In genomic region chr10:665579-666091, GRCh38 we compare ENCODE assay signal across 15 cellular contexts. TPM values are rescaled to one million over a fixed set of nuclear protein-coding genes. Genes with fewer than 3 reads are reported as not detected.
DNase-seq lines count a peak whose midpoint lies in the region; ATAC-seq and TF ChIP-seq lines count a peak whose summit lies in the region.
"Had no signal": no experiment of that assay in that cellular context is flagged by ENCODE, and none has a peak within 500 bp of the region (broad histone marks: within the 10 kb centered on the region; RNA-seq: fewer than 3 reads in every experiment).

No MANE protein-coding gene starts in this region.

- no peaks in the 10 kb centered on the region for H3K27me3 ChIP-seq in muscle layer of colon (ENCODE audit: control insufficient read depth in 1 of 2, insufficient read depth in 2 of 2, low read length in 2 of 2)
- no peaks in the 10 kb centered on the region for H3K27me3 ChIP-seq in uterus
- H3K27me3 ChIP-seq in CD4-positive, alpha-beta memory T cell (ENCODE audit: insufficient read depth, low read length), result no peaks in the 10 kb centered on the region

- POLR2A ChIA-PET in CD4-positive, alpha-beta memory T cell (lab: Charles Lee; ENCODE audit: partially characterized antibody), result no interaction called here

- TF ChIP-seq POLR2A in uterus (IDR thresholded peaks at IDR 0.05), result no peak

- H3K4me3 Mint-ChIP-seq in CD4-positive, alpha-beta memory T cell, result no peak overlapping the region
- H3K4me3 Mint-ChIP-seq in effector memory CD8-positive, alpha-beta T cell, result no peak overlapping the region
- H3K4me3 Mint-ChIP-seq: activated naive CD4-positive, alpha-beta T cell treated with anti-CD3 and anti-CD28 coated beads, Interleukin-2, amount 10 ng/mL, durations not matched to agents 7 days and 5 days; stimulated activated effector memory CD8-positive, alpha-beta T cell treated with anti-CD3 and anti-CD28 coated beads, Interleukin-12 subunit alpha, Interleukin-12 subunit beta, amount 100 ng/mL, for 72 hours had no signal

- peaks cover 69% of the 10 kb centered on the region for H3K4me1 ChIP-seq in muscle layer of colon (ENCODE audit: insufficient read depth, low read length)
- peaks cover 0 to 6% of the 10 kb centered on the region in 2 donors for H3K4me1 ChIP-seq in uterus
- no peaks in the 10 kb centered on the region for H3K4me1 ChIP-seq in CD4-positive, alpha-beta memory T cell (ENCODE audit: insufficient read depth, low read length)

- CTCF ChIA-PET in CD4-positive, alpha-beta memory T cell (lab: Charles Lee; ENCODE audit: partially characterized antibody), result no interaction called here

- peak overlapping the region; percentile 59 for H3K27ac ChIP-seq in muscle layer of colon (ENCODE audit: low read depth, low read length)
- H3K27ac ChIP-seq in uterus, result peak overlapping the region; percentile 29 to 81
- H3K27ac ChIP-seq in CD4-positive, alpha-beta memory T cell (ENCODE audit: low read depth, low read length), result no peak overlapping the region

- no peak for TF ChIP-seq CTCF in uterus (IDR thresholded peaks at IDR 0.05)

- peak overlapping the region; percentile 16 for H3K9ac ChIP-seq in muscle layer of colon (ENCODE audit: low read length)

- no peak overlapping the region for H3K27ac Mint-ChIP-seq in CD4-positive, alpha-beta memory T cell
- no peak overlapping the region for H3K27ac Mint-ChIP-seq in effector memory CD8-positive, alpha-beta T cell
- H3K27ac Mint-ChIP-seq: activated naive CD4-positive, alpha-beta T cell treated with anti-CD3 and anti-CD28 coated beads, Interleukin-2, amount 10 ng/mL, durations not matched to agents 7 days and 5 days; stimulated activated effector memory CD8-positive, alpha-beta T cell treated with anti-CD3 and anti-CD28 coated beads, Interleukin-12 subunit alpha, Interleukin-12 subunit beta, amount 100 ng/mL, for 72 hours had no signal

- H3K9me3 ChIP-seq in muscle layer of colon (ENCODE audit: low read length) (no peaks in the 10 kb centered on the region), uterus (no peaks in the 10 kb centered on the region)
- no peaks in the 10 kb centered on the region for H3K9me3 ChIP-seq in CD4-positive, alpha-beta memory T cell (ENCODE audit: control insufficient read depth in 1 of 2, low read length in 2 of 2)

- H3K36me3 Mint-ChIP-seq in CD4-positive, alpha-beta memory T cell, result no peaks in the 10 kb centered on the region
- H3K36me3 Mint-ChIP-seq in effector memory CD8-positive, alpha-beta T cell (ENCODE audit: insufficient read depth), result no peaks in the 10 kb centered on the region
- H3K36me3 Mint-ChIP-seq: activated naive CD4-positive, alpha-beta T cell treated with anti-CD3 and anti-CD28 coated beads, Interleukin-2, amount 10 ng/mL, durations not matched to agents 7 days and 5 days; stimulated activated effector memory CD8-positive, alpha-beta T cell treated with anti-CD3 and anti-CD28 coated beads, Interleukin-12 subunit alpha, Interleukin-12 subunit beta, amount 100 ng/mL, for 72 hours had no signal

- no peak for DNase-seq in Right ventricle myocardium inferior (ENCODE audit: missing footprints)
- DNase-seq in cardiac septum (ENCODE audit: low spot score), result no peak
- peak; percentile 89 for DNase-seq in foreskin melanocyte
- DNase-seq in uterus, result peak in 1 of 2 donors; percentile 66
- no peak for DNase-seq in NCI-H1694 (lab: John Stamatoyannopoulos, UW)
- DNase-seq in CD4-positive, alpha-beta memory T cell, result no peak
- no peak for DNase-seq in effector memory CD8-positive, alpha-beta T cell
- DNase-seq: activated CD4-positive, alpha-beta T cell treated with anti-CD3 and anti-CD28 coated beads, Interleukin-2, amount 50 U/mL, for 1 hour; activated naive CD4-positive, alpha-beta T cell treated with anti-CD3 and anti-CD28 coated beads, Interleukin-2, amount 10 ng/mL, durations not matched to agents 7 days and 5 days; dermis blood vessel endothelial cell; DMS79; NCI-H1105 treated with DMSO at 0.1 percent for 48 hours; NCI-H82 had no signal

- H3K9me3 Mint-ChIP-seq in CD4-positive, alpha-beta memory T cell, result peaks cover 0 to 2% (median 0%) of the 10 kb centered on the region in 8 donors
- H3K9me3 Mint-ChIP-seq in effector memory CD8-positive, alpha-beta T cell, result no peaks in the 10 kb centered on the region
- H3K9me3 Mint-ChIP-seq: stimulated activated effector memory CD8-positive, alpha-beta T cell treated with anti-CD3 and anti-CD28 coated beads, Interleukin-12 subunit alpha, Interleukin-12 subunit beta, amount 100 ng/mL, for 72 hours had no signal

- no peaks in the 10 kb centered on the region for H3K36me3 ChIP-seq in muscle layer of colon (ENCODE audit: insufficient read depth, low read length)
- no peaks in the 10 kb centered on the region for H3K36me3 ChIP-seq in uterus
- no peaks in the 10 kb centered on the region for H3K36me3 ChIP-seq in CD4-positive, alpha-beta memory T cell (ENCODE audit: insufficient read depth, low read length)

- H3K4me3 ChIP-seq in muscle layer of colon (ENCODE audit: low read depth in 1 of 2, low read length in 2 of 2) (peak overlapping the region in 1 of 2 donors; percentile 42), uterus (peak overlapping the region; percentile 6 to 23)
- no peak overlapping the region for H3K4me3 ChIP-seq in CD4-positive, alpha-beta memory T cell (ENCODE audit: low read length in 2 of 2)

- peak; percentile 62 for ATAC-seq in Right ventricle myocardium inferior
- ATAC-seq in effector memory CD8-positive, alpha-beta T cell (replicated peaks), result no peak
- ATAC-seq: stimulated activated effector memory CD8-positive, alpha-beta T cell treated with anti-CD3 and anti-CD28 coated beads, Interleukin-12 subunit alpha, Interleukin-12 subunit beta, amount 100 ng/mL, for 72 hours had no signal

- no peaks in the 10 kb centered on the region for H3K4me1 Mint-ChIP-seq in CD4-positive, alpha-beta memory T cell
- peaks cover 4 to 6% of the 10 kb centered on the region in 2 donors for H3K4me1 Mint-ChIP-seq in effector memory CD8-positive, alpha-beta T cell (ENCODE audit: low read depth in 2 of 2)
- H3K4me1 Mint-ChIP-seq: activated naive CD4-positive, alpha-beta T cell treated with anti-CD3 and anti-CD28 coated beads, Interleukin-2, amount 10 ng/mL, durations not matched to agents 7 days and 5 days had no signal

- intact Hi-C loops in Right ventricle myocardium inferior (cut with DNase I), result no loop called here
- intact Hi-C loops in cardiac septum (cut with DNase I), result no loop called here
- intact Hi-C loops in uterus (cut with DNase I; ENCODE audit: low total_unique reads), result no loop called here
- intact Hi-C loops in CD4-positive, alpha-beta memory T cell (cut with micrococcal nuclease), result no loop called here

- H3K27me3 Mint-ChIP-seq in CD4-positive, alpha-beta memory T cell, result peaks cover 0 to 5% of the 10 kb centered on the region in 2 donors
- peaks cover 15 to 25% of the 10 kb centered on the region in 2 donors for H3K27me3 Mint-ChIP-seq in effector memory CD8-positive, alpha-beta T cell

RNA-seq across cellular contexts. Expression of gene DIP2C, which starts 23.8 kb away (rescaled TPM):
- total RNA-seq in Right ventricle myocardium inferior (28.3 TPM), cardiac septum (28.8 TPM), uterus (10 to 100 TPM; 10.5 to 40.5 (median 19.5) TPM)
- 1 to 10 TPM; 5.7 to 6.0 TPM for total RNA-seq in CD4-positive, alpha-beta memory T cell
- polyA plus RNA-seq in CD4-positive, alpha-beta memory T cell, result 1 to 10 TPM; 1.1 to 2.1 TPM

Comparison
In these comparisons a context has a peak if more than half of its experiments do, and no peak if none do; other contexts are left out.
1. H3K4me3 ChIP-seq: peak in uterus (2 of 2); none in CD4-positive, alpha-beta memory T cell (0 of 2).